22 cellular contexts compared by ENCODE assay signal in genomic region chrX:37330642-37331041, GRCh38. TPM values are rescaled to one million over a fixed set of nuclear protein-coding genes. Genes with fewer than 3 reads are reported as not detected.
"Had no signal": no experiment of that assay in that cellular context is flagged by ENCODE, and none has a peak within 500 bp of the region (broad histone marks: within the 10 kb centered on the region; RNA-seq: fewer than 3 reads in every experiment).

No MANE protein-coding gene starts in this region.

- DNase-seq: cortex of kidney; effector memory CD8-positive, alpha-beta T cell; foreskin fibroblast; head of caudate nucleus; kidney glomerular epithelial cell; left lung; mesenchymal stem cell; midbrain; naive thymus-derived CD4-positive, alpha-beta T cell; nephron progenitor cell; sigmoid colon; stimulated activated CD4-positive, alpha-beta T cell treated with anti-CD3 and anti-CD28 coated beads, Interleukin-4, amount 100 ng/mL, for 1 hour; stimulated activated CD8-positive, alpha-beta memory T cell treated with anti-CD3 and anti-CD28 coated beads, Interleukin-4, amount 100 ng/mL, for 48 hours; stimulated activated naive CD8-positive, alpha-beta T cell treated with anti-CD3 and anti-CD28 coated beads, Interleukin-15, Interleukin-2, amounts not matched to agents 100 U/mL and 50 U/mL, for 24 hours; tibial artery; upper lobe of left lung; uterus had no signal

- ATAC-seq: effector memory CD8-positive, alpha-beta T cell; left lung; naive thymus-derived CD4-positive, alpha-beta T cell; stimulated activated effector memory CD8-positive, alpha-beta T cell treated with anti-CD3 and anti-CD28 coated beads, Interleukin-12 subunit alpha, Interleukin-12 subunit beta, amount 100 ng/mL, for 72 hours; stimulated activated naive CD8-positive, alpha-beta T cell treated with anti-CD3 and anti-CD28 coated beads, Interleukin-15, Interleukin-2, amounts not matched to agents 100 U/mL and 50 U/mL, for 24 hours had no signal

- H3K36me3 Mint-ChIP-seq: naive thymus-derived CD4-positive, alpha-beta T cell; stimulated activated effector memory CD8-positive, alpha-beta T cell treated with anti-CD3 and anti-CD28 coated beads, Interleukin-12 subunit alpha, Interleukin-12 subunit beta, amount 100 ng/mL, for 72 hours had no signal

- H3K27me3 Mint-ChIP-seq: central memory CD8-positive, alpha-beta T cell; effector memory CD8-positive, alpha-beta T cell; naive thymus-derived CD4-positive, alpha-beta T cell had no signal

- H3K27me3 ChIP-seq: esophagus muscularis mucosa, sigmoid colon, tibial artery, upper lobe of left lung, uterus had no signal

- H3K4me1 Mint-ChIP-seq: central memory CD8-positive, alpha-beta T cell; naive thymus-derived CD4-positive, alpha-beta T cell; nephron progenitor cell; stimulated activated effector memory CD8-positive, alpha-beta T cell treated with anti-CD3 and anti-CD28 coated beads, Interleukin-12 subunit alpha, Interleukin-12 subunit beta, amount 100 ng/mL, for 72 hours had no signal

- H3K9me3 ChIP-seq: esophagus muscularis mucosa, left lung, sigmoid colon, tibial artery, upper lobe of left lung, uterus had no signal

- H3K4me3 Mint-ChIP-seq: central memory CD8-positive, alpha-beta T cell; effector memory CD8-positive, alpha-beta T cell; naive thymus-derived CD4-positive, alpha-beta T cell; nephron progenitor cell; stimulated activated effector memory CD8-positive, alpha-beta T cell treated with anti-CD3 and anti-CD28 coated beads, Interleukin-12 subunit alpha, Interleukin-12 subunit beta, amount 100 ng/mL, for 72 hours had no signal

- H3K27ac Mint-ChIP-seq: effector memory CD8-positive, alpha-beta T cell; naive thymus-derived CD4-positive, alpha-beta T cell; nephron progenitor cell; stimulated activated effector memory CD8-positive, alpha-beta T cell treated with anti-CD3 and anti-CD28 coated beads, Interleukin-12 subunit alpha, Interleukin-12 subunit beta, amount 100 ng/mL, for 72 hours had no signal

- H3K4me1 ChIP-seq: esophagus muscularis mucosa, left lung, sigmoid colon, tibial artery, upper lobe of left lung, uterus had no signal

- H3K4me3 ChIP-seq: esophagus muscularis mucosa, left lung, lung, sigmoid colon, tibial artery, upper lobe of left lung, uterus had no signal

- H3K27ac ChIP-seq: epithelial cell of prostate, esophagus muscularis mucosa, left lung, sigmoid colon, tibial artery, upper lobe of left lung, uterus had no signal

- H3K36me3 ChIP-seq: esophagus muscularis mucosa, left lung, sigmoid colon, tibial artery, upper lobe of left lung, uterus had no signal

- H3K9me3 Mint-ChIP-seq: central memory CD8-positive, alpha-beta T cell; effector memory CD8-positive, alpha-beta T cell; naive thymus-derived CD4-positive, alpha-beta T cell; stimulated activated effector memory CD8-positive, alpha-beta T cell treated with anti-CD3 and anti-CD28 coated beads, Interleukin-12 subunit alpha, Interleukin-12 subunit beta, amount 100 ng/mL, for 72 hours had no signal

RNA-seq across cellular contexts. Expression of gene PRRG1, which starts 18.5 kb away (rescaled TPM):
- polyA plus RNA-seq: naive thymus-derived CD4-positive, alpha-beta T cell had no signal
